27 cellular contexts compared by ENCODE assay signal in genomic region chr16:79391395-79391794, GRCh38.
"Had no signal": no experiment of that assay in that cellular context is flagged by ENCODE, and none has a peak within 500 bp of the region (broad histone marks: within the 10 kb centered on the region; RNA-seq: fewer than 3 reads in every experiment).

No MANE protein-coding gene starts in this region.

- H3K9ac ChIP-seq: SK-N-SH had no signal

- H3K27ac Mint-ChIP-seq: activated B cell treated with CpG ODN at 0.5 μM for 24 hours; activated CD4-positive, alpha-beta memory T cell treated with anti-CD3 and anti-CD28 coated beads for 36 hours; activated CD4-positive, alpha-beta T cell treated with anti-CD3 and anti-CD28 coated beads, Interleukin-2, amount 10 ng/mL, durations not matched to agents 7 days and 5 days; activated naive CD8-positive, alpha-beta T cell had no signal

- H3K4me3 Mint-ChIP-seq: activated B cell treated with CpG ODN at 0.5 μM for 24 hours; activated CD4-positive, alpha-beta memory T cell treated with anti-CD3 and anti-CD28 coated beads for 36 hours; activated CD4-positive, alpha-beta T cell treated with anti-CD3 and anti-CD28 coated beads, Interleukin-2, amount 10 ng/mL, durations not matched to agents 7 days and 5 days; activated naive CD8-positive, alpha-beta T cell; activated T-cell treated with anti-CD3 and anti-CD28 coated beads, Interleukin-2, amount 50 U/mL, for 72 hours had no signal

- H3K36me3 Mint-ChIP-seq: activated CD4-positive, alpha-beta memory T cell treated with anti-CD3 and anti-CD28 coated beads for 36 hours; activated naive CD8-positive, alpha-beta T cell had no signal

- H3K27me3 ChIP-seq: adrenal gland, SJCRH30 had no signal

- H3K27me3 Mint-ChIP-seq: activated CD4-positive, alpha-beta memory T cell treated with anti-CD3 and anti-CD28 coated beads for 36 hours had no signal

- H3K36me3 ChIP-seq: adrenal gland, SJCRH30 had no signal

- H3K4me1 Mint-ChIP-seq: activated B cell treated with CpG ODN at 0.5 μM for 24 hours; activated CD4-positive, alpha-beta T cell treated with anti-CD3 and anti-CD28 coated beads, Interleukin-2, amount 10 ng/mL, durations not matched to agents 7 days and 5 days had no signal

- H3K4me2 ChIP-seq: SK-N-SH had no signal

- H3K9me3 Mint-ChIP-seq: activated B cell treated with CpG ODN at 0.5 μM for 24 hours; activated CD4-positive, alpha-beta memory T cell treated with anti-CD3 and anti-CD28 coated beads for 36 hours; activated CD4-positive, alpha-beta T cell treated with anti-CD3 and anti-CD28 coated beads, Interleukin-2, amount 10 ng/mL, durations not matched to agents 7 days and 5 days; activated T-cell treated with anti-CD3 and anti-CD28 coated beads, Interleukin-2, amount 50 U/mL, for 72 hours had no signal

- H3K9me2 ChIP-seq: SK-N-SH had no signal

- H3K4me3 ChIP-seq: adrenal gland, SJCRH30 had no signal

- DNase-seq: activated B cell treated with CpG ODN at 0.5 μM for 24 hours; activated CD4-positive, alpha-beta memory T cell treated with anti-CD3 and anti-CD28 coated beads for 36 hours; activated CD4-positive, alpha-beta T cell treated with anti-CD3 and anti-CD28 coated beads, Interleukin-2, amount 10 ng/mL, durations not matched to agents 7 days and 5 days; activated CD8-positive, alpha-beta memory T cell treated with anti-CD3 and anti-CD28 coated beads, Interleukin-2, amount 50 U/mL, for 4 hours; activated naive CD4-positive, alpha-beta T cell; activated T-cell treated with anti-CD3 and anti-CD28 coated beads, Interleukin-2, amount 50 U/mL, for 72 hours; adrenal gland; anterior cingulate cortex; caudate nucleus; IMR-90; Kasumi-1; KBM-7; NCI-H1092; NCI-H1417 treated with DMSO at 0.1 percent for 48 hours; NCI-H1694; NCI-H2029; NCI-H510A treated with DMSO at 0.1 percent for 48 hours; NCI-H69; NK-92 treated with Interleukin-12 subunit alpha and Interleukin-12 subunit beta, amount 100 ng/mL, for 24 hours; OCI-M1; RPMI8226; SJCRH30; T-helper 1 cell had no signal

- ATAC-seq: activated T-cell treated with anti-CD3 and anti-CD28 coated beads, Interleukin-2, amount 50 U/mL, for 72 hours; Panc1; Right ventricle myocardium inferior had no signal

- H3K9me3 ChIP-seq: adrenal gland, SJCRH30, SK-N-SH had no signal

- H3K4me1 ChIP-seq: adrenal gland, SJCRH30 had no signal
